ENCODE assay signal across 8 cellular contexts in the genomic region with DNA sequence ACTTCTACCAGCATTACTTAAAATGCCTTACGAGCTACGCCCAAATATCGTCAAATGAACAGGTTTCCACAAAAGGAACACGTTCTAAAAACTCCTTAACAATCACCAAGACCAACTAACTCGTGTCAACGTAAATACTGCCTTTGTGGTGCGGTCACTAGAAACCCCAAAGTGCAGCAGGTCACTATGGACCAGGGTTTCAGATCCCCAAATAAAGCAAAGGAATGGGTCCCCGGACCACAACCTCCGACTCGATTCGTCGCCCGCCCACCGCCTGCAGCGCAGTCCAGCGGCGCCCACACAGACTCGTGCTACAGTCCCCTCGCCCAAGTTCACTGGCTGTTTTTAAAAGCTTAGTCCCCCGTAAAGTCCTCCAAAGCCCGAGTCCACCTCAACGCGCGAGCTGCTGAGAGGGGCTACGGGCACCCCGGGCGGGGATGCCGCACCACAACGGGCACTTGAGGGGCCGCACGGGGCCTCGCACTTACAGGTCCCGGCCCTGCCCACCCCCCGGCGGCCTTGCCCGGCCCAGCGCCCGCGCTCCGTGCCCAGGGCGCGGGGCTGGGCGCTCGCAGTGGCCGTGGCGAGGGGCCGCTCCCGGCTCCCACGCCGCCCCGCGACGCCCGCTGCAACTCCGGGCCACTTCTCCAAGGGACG. TPM values are rescaled to one million over a fixed set of nuclear protein-coding genes. Genes with fewer than 3 reads are reported as not detected.
DNase-seq lines count a peak whose midpoint lies in the region; ATAC-seq and TF ChIP-seq lines count a peak whose summit lies in the region.

No MANE protein-coding gene starts in this region.

- H3K27me3 ChIP-seq in BJ (ENCODE audit: control insufficient read depth, insufficient read depth, low read length) (peaks cover 22% of the 10 kb centered on the region), left lung (peaks cover 0 to 71% of the 10 kb centered on the region in 2 donors), thymus (ENCODE audit: control insufficient read depth, insufficient read depth) (peaks cover 54% of the 10 kb centered on the region)

- H3K4me3 ChIP-seq in BJ (ENCODE audit: low read depth, low read length) (peak overlapping the region; percentile 35), left lung (peak overlapping the region; percentile 57 to 64), thymus (ENCODE audit: low read length) (peak overlapping the region; percentile 52)

- no peak for ATAC-seq in central memory CD8-positive, alpha-beta T cell (replicated peaks; ENCODE audit: extremely low read depth, poor library complexity, severe bottlenecking)
- ATAC-seq in left lung = peak; percentile 22

- intact Hi-C loops in left lung (cut with DNase I) = no loop called here

- H3K27me3 Mint-ChIP-seq in central memory CD8-positive, alpha-beta T cell = peaks cover 76% of the 10 kb centered on the region

- no peak overlapping the region for H3K27ac Mint-ChIP-seq in central memory CD8-positive, alpha-beta T cell (ENCODE audit: low read depth)

- H3K9me3 Mint-ChIP-seq in central memory CD8-positive, alpha-beta T cell = no peaks in the 10 kb centered on the region

- peaks cover 5 to 27% of the 10 kb centered on the region in 2 donors for H3K4me1 ChIP-seq in left lung
- H3K4me1 ChIP-seq in thymus (ENCODE audit: control insufficient read depth, insufficient read depth, low read length) = peaks cover 5% of the 10 kb centered on the region

- POLR2A ChIA-PET in BJ (lab: Charles Lee) = no interaction called here

- no peak for TF ChIP-seq CTCF in BJ (IDR thresholded peaks at IDR 0.05; ENCODE audit: insufficient read depth, low read depth, low read length)
- no peak for TF ChIP-seq CTCF in left lung (IDR thresholded peaks at IDR 0.05)

- DNase-seq in BJ (ENCODE audit: low read depth) = no peak
- DNase-seq in HuH-7.5 (ENCODE audit: low spot score) = peak; percentile 24
- DNase-seq in central memory CD8-positive, alpha-beta T cell (ENCODE audit: low spot score in 2 of 2) = no peak
- peak in 1 of 2 donors; percentile 79 for DNase-seq in left lung
- no peak for DNase-seq in cerebellum (ENCODE audit: low spot score)
- no peak for DNase-seq in SIG-M5 (lab: John Stamatoyannopoulos, UW)
- DNase-seq in NOMO-1 (lab: John Stamatoyannopoulos, UW; ENCODE audit: unreplicated experiment in 2 of 2) = no peak

- H3K9me3 ChIP-seq in left lung (no peaks in the 10 kb centered on the region), thymus (ENCODE audit: control insufficient read depth) (no peaks in the 10 kb centered on the region)

- peaks cover 7% of the 10 kb centered on the region for H3K36me3 Mint-ChIP-seq in central memory CD8-positive, alpha-beta T cell (ENCODE audit: insufficient read depth)

- H3K27ac ChIP-seq in left lung (peak overlapping the region; percentile 92 to 96), thymus (ENCODE audit: low read depth) (peak overlapping the region; percentile 21)

- H3K36me3 ChIP-seq in BJ (ENCODE audit: control insufficient read depth, insufficient read depth, low read length) = no peaks in the 10 kb centered on the region
- no peaks in the 10 kb centered on the region for H3K36me3 ChIP-seq in left lung
- no peaks in the 10 kb centered on the region for H3K36me3 ChIP-seq in thymus (ENCODE audit: control insufficient read depth, insufficient read depth)

- CTCF ChIA-PET in BJ (lab: Yijun Ruan, JAX) = interaction anchor here (1.1 kb wide), 1 partner anchor 41 kb away, joined by 3 read pairs; no protein-coding TSS in a partner anchor

- H3K4me3 Mint-ChIP-seq in central memory CD8-positive, alpha-beta T cell = peak overlapping the region; percentile 82

- WGBS in thymus = 4% methylated on average over 56 of the region's 56 CpGs

- peaks cover 25% of the 10 kb centered on the region for H3K4me1 Mint-ChIP-seq in central memory CD8-positive, alpha-beta T cell

RNA-seq across cellular contexts. Expression of a gene that starts 1.1 kb away (rescaled TPM):
- polyA plus RNA-seq in BJ (2011; rRNA removed) (0.25 and 0.47 TPM in 2 replicates), thymus (12.4 TPM)
- polyA minus RNA-seq in BJ (2011; rRNA and poly(A)+ RNA removed) = 0.47 and 1.0 TPM in 2 replicates
- total RNA-seq in left lung (10 to 100 TPM; 88.8 to 97.9 TPM), cerebellum (236 TPM)
